ENCODE assay signal across 18 cellular contexts in genomic region chr6:23081701-23082100, GRCh38.
DNase-seq lines count a peak whose midpoint lies in the region; ATAC-seq, FAIRE-seq and TF ChIP-seq lines count a peak whose summit lies in the region.
"Had no signal": no experiment of that assay in that cellular context is flagged by ENCODE, and none has a peak within 500 bp of the region (broad histone marks: within the 10 kb centered on the region; RNA-seq: fewer than 3 reads in every experiment).

No MANE protein-coding gene starts in this region.

- H3K4me2 ChIP-seq in astrocyte (ENCODE audit: low read length), result no peak overlapping the region

- H3K27me3 ChIP-seq in AG04450 (ENCODE audit: control insufficient read depth, insufficient read depth, low read length), result no peaks in the 10 kb centered on the region
- H3K27me3 ChIP-seq in astrocyte (ENCODE audit: insufficient read depth, low read length), result no peaks in the 10 kb centered on the region
- no peaks in the 10 kb centered on the region for H3K27me3 ChIP-seq in Caco-2 (replicated peaks; ENCODE audit: control insufficient read depth, insufficient read depth, low read length)
- H3K27me3 ChIP-seq: Peyer's patch, testis had no signal

- H3K27ac Mint-ChIP-seq in astrocyte (ENCODE audit: unreplicated experiment), result no peak overlapping the region
- H3K27ac Mint-ChIP-seq in Caco-2 (ENCODE audit: unreplicated experiment), result no peak overlapping the region
- H3K27ac Mint-ChIP-seq: activated naive CD4-positive, alpha-beta T cell treated with anti-CD3 and anti-CD28 coated beads, Interleukin-2, amount 50 U/mL, for 72 hours; T-cell had no signal

- peak; percentile 35 for TF ChIP-seq CTCF in AG04450 (IDR thresholded peaks at IDR 0.05; ENCODE audit: low read depth, low read length)
- TF ChIP-seq CTCF in astrocyte (IDR thresholded peaks at IDR 0.05; ENCODE audit: insufficient read depth, low read depth, low read length), result peak; percentile 23
- peak in 1 of 2 experiments; percentile 6 for TF ChIP-seq CTCF in Caco-2 (IDR thresholded peaks at IDR 0.05; ENCODE audit: insufficient read depth in 1 of 2, low read depth in 1 of 2, low read length in 1 of 2, severe bottlenecking in 1 of 2, unreplicated experiment in 1 of 2)

- H3K4me3 Mint-ChIP-seq in astrocyte (ENCODE audit: unreplicated experiment) (no peak overlapping the region), Caco-2 (ENCODE audit: unreplicated experiment) (no peak overlapping the region)
- H3K4me3 Mint-ChIP-seq: T-cell had no signal

- BruUV-seq in Caco-2 (replicated peaks; lab: Mats Ljungman, UMichigan), result no TSS peak

- H3K27ac ChIP-seq in AG04450 (ENCODE audit: low read depth, low read length) (no peak overlapping the region), astrocyte (ENCODE audit: low read depth, low read length) (no peak overlapping the region)
- H3K27ac ChIP-seq: parathyroid adenoma, Peyer's patch, testis had no signal

- H3K4me1 Mint-ChIP-seq in astrocyte (ENCODE audit: low read depth, unreplicated experiment) (no peaks in the 10 kb centered on the region), Caco-2 (ENCODE audit: low read depth, unreplicated experiment) (no peaks in the 10 kb centered on the region)
- H3K4me1 Mint-ChIP-seq: T-cell had no signal

- no peaks in the 10 kb centered on the region for H4K20me1 ChIP-seq in astrocyte (ENCODE audit: insufficient read depth, low read length)

- H2AFZ ChIP-seq in astrocyte (ENCODE audit: low read depth, low read length), result no peak overlapping the region
- H2AFZ ChIP-seq: parathyroid adenoma had no signal

- H3K4me1 ChIP-seq in astrocyte (ENCODE audit: insufficient read depth, low read length) (no peaks in the 10 kb centered on the region), Caco-2 (no peaks in the 10 kb centered on the region)
- H3K4me1 ChIP-seq: parathyroid adenoma, Peyer's patch, testis had no signal

- H3K27me3 Mint-ChIP-seq in astrocyte (ENCODE audit: low read depth, unreplicated experiment), result no peaks in the 10 kb centered on the region
- H3K27me3 Mint-ChIP-seq in Caco-2 (ENCODE audit: insufficient read depth, unreplicated experiment), result no peaks in the 10 kb centered on the region
- H3K27me3 Mint-ChIP-seq: T-cell had no signal

- H3K9me3 ChIP-seq in AG04450 (ENCODE audit: control insufficient read depth, insufficient read depth, low read length), result no peaks in the 10 kb centered on the region
- H3K9me3 ChIP-seq in astrocyte (ENCODE audit: insufficient read depth, low read depth, low read length), result no peaks in the 10 kb centered on the region
- no peaks in the 10 kb centered on the region for H3K9me3 ChIP-seq in Caco-2
- H3K9me3 ChIP-seq: Peyer's patch, testis had no signal

- no peak overlapping the region for H3K4me3 ChIP-seq in AG04450 (ENCODE audit: low read depth, low read length)
- H3K4me3 ChIP-seq in astrocyte (ENCODE audit: insufficient read depth, low read depth, low read length), result no peak overlapping the region
- H3K4me3 ChIP-seq in Caco-2 (ENCODE audit: low read depth, low read length), result no peak overlapping the region
- H3K4me3 ChIP-seq: Peyer's patch, testis had no signal

- ATAC-seq in GM21526 (IDR thresholded peaks at IDR 0.05; ENCODE audit: low FRiP score, unreplicated experiment) (no peak), HG03139 (IDR thresholded peaks at IDR 0.05; ENCODE audit: unreplicated experiment) (no peak)
- ATAC-seq: activated naive CD4-positive, alpha-beta T cell treated with anti-CD3 and anti-CD28 coated beads, Interleukin-2, amount 50 U/mL, for 72 hours; T-cell had no signal

- FAIRE-seq in astrocyte (lab: Jason Lieb, UNC), result no peak
- FAIRE-seq: colon, GM12892 had no signal

- H3K36me3 Mint-ChIP-seq in astrocyte (ENCODE audit: low read depth, unreplicated experiment) (no peaks in the 10 kb centered on the region), Caco-2 (ENCODE audit: insufficient read depth, unreplicated experiment) (no peaks in the 10 kb centered on the region)
- H3K36me3 Mint-ChIP-seq: activated naive CD4-positive, alpha-beta T cell treated with anti-CD3 and anti-CD28 coated beads, Interleukin-2, amount 50 U/mL, for 72 hours; T-cell had no signal

- POLR2A ChIA-PET in AG04450 (lab: Yijun Ruan, JAX) (no interaction called here), HEK293T (lab: Yijun Ruan, JAX) (no interaction called here), Caco-2 (lab: Charles Lee) (no interaction called here)

- intact Hi-C loops in Caco-2 (cut with micrococcal nuclease; ENCODE audit: unreplicated experiment), result no loop called here

- H3K36me3 ChIP-seq in astrocyte (ENCODE audit: insufficient read depth, low read length) (no peaks in the 10 kb centered on the region), Caco-2 (ENCODE audit: control insufficient read depth, insufficient read depth, low read length) (no peaks in the 10 kb centered on the region)
- H3K36me3 ChIP-seq: Peyer's patch had no signal

- CTCF ChIA-PET in AG04450 (lab: Charles Lee) (interaction anchor here (0.6 kb wide), 1 partner anchor 331 kb away, joined by 5 read pairs; no protein-coding TSS in a partner anchor), HEK293T (lab: Yijun Ruan, JAX) (no interaction called here), Caco-2 (lab: Charles Lee) (interaction anchor here (0.5 kb wide), 1 partner anchor 189 kb away, joined by 3 read pairs; no protein-coding TSS in a partner anchor)

- H3K9ac ChIP-seq in astrocyte (ENCODE audit: low read length), result no peak overlapping the region
- H3K9ac ChIP-seq: parathyroid adenoma had no signal

- H3K79me2 ChIP-seq in astrocyte (ENCODE audit: insufficient read depth, low read length), result no peaks in the 10 kb centered on the region
- H3K79me2 ChIP-seq: parathyroid adenoma had no signal

- H3K9me3 Mint-ChIP-seq in astrocyte (ENCODE audit: unreplicated experiment) (no peaks in the 10 kb centered on the region), Caco-2 (ENCODE audit: unreplicated experiment) (no peaks in the 10 kb centered on the region)

- DNase-seq in AG04450 (ENCODE audit: low read depth, low spot score), result no peak
- DNase-seq in HEK293T (ENCODE audit: extremely low spot score), result peak; percentile 5
- DNase-seq in astrocyte (ENCODE audit: low read depth), result no peak
- peak; percentile 8 for DNase-seq in iPS-NIHi11 (ENCODE audit: low spot score)
- DNase-seq in Caco-2, result no peak
- DNase-seq in NCI-H774 (lab: John Stamatoyannopoulos, UW), result no peak
- DNase-seq: activated CD4-positive, CD25-positive, alpha-beta regulatory T cell treated with anti-CD3 and anti-CD28 coated beads, Interleukin-2, amount 50 U/mL, for 72 hours; NCI-H1105 treated with DMSO at 0.1 percent for 48 hours; NCI-H446 treated with DMSO at 0.1 percent for 48 hours; Peyer's patch; T-cell; testis had no signal

TF ChIP-seq in HEK293T, 16 proteins besides CTCF, POLR2A, EP300 and RAD21:
- TF ChIP-seq CTBP1 (IDR thresholded peaks at IDR 0.05; ENCODE audit: borderline replicate concordance), result no peak
- no peak for TF ChIP-seq SUZ12 (IDR thresholded peaks at IDR 0.05)
- no peak for TF ChIP-seq LEF1 (IDR thresholded peaks at IDR 0.05; ENCODE audit: borderline replicate concordance)
- no peak for TF ChIP-seq L3MBTL2 (conservative IDR thresholded peaks at IDR 0.05)
- TF ChIP-seq FOXA1 (IDR thresholded peaks at IDR 0.05), result no peak
- no peak for TF ChIP-seq PKNOX1 (IDR thresholded peaks at IDR 0.05)
- no peak for TF ChIP-seq NFRKB (IDR thresholded peaks at IDR 0.05)
- TF ChIP-seq TARDBP (IDR thresholded peaks at IDR 0.05), result no peak
- no peak for TF ChIP-seq BHLHE40 (IDR thresholded peaks at IDR 0.05; ENCODE audit: borderline replicate concordance)
- TF ChIP-seq FOXK2 (IDR thresholded peaks at IDR 0.05), result no peak
- no peak for TF ChIP-seq ELF4 (IDR thresholded peaks at IDR 0.05)
- no peak for TF ChIP-seq FOXM1 (IDR thresholded peaks at IDR 0.05; ENCODE audit: borderline replicate concordance)
- no peak for TF ChIP-seq ZNF384 (IDR thresholded peaks at IDR 0.05)
- no peak for TF ChIP-seq SP1 (IDR thresholded peaks at IDR 0.05)
- no peak for TF ChIP-seq HDGF (IDR thresholded peaks at IDR 0.05; ENCODE audit: borderline replicate concordance)

Comparison
In these comparisons a context has a peak if more than half of its experiments do, and no peak if none do; other contexts are left out.
1. DNase-seq: peak in HEK293T (single experiment) and iPS-NIHi11 (single experiment); none in AG04450 (single experiment), astrocyte (single experiment), Caco-2 (0 of 2) and NCI-H774 (single experiment).